7 cellular contexts compared by ENCODE assay signal in genomic region chr17:80833952-80834895, GRCh38.
DNase-seq lines count a peak whose midpoint lies in the region; ATAC-seq lines count a peak whose summit lies in the region.

No MANE protein-coding gene starts in this region.

- peaks cover 61% of the 10 kb centered on the region for H3K4me1 Mint-ChIP-seq in activated CD8-positive, alpha-beta T cell treated with anti-CD3 and anti-CD28 coated beads, Interleukin-2, amount 10 ng/mL, durations not matched to agents 7 days and 5 days (ENCODE audit: low read depth)
- H3K4me1 Mint-ChIP-seq in stimulated activated naive B cell treated with anti-CD40 and anti-IgM and Interleukin-4, amounts not matched to agents 10 μg/mL and 1 μg/mL and 100 μg/mL, for 72 hours, result peaks cover 17 to 32% of the 10 kb centered on the region in 2 donors

- H3K27ac Mint-ChIP-seq in activated CD8-positive, alpha-beta T cell treated with anti-CD3 and anti-CD28 coated beads, Interleukin-2, amount 10 ng/mL, durations not matched to agents 7 days and 5 days, result peak overlapping the region; percentile 96
- no peak overlapping the region for H3K27ac Mint-ChIP-seq in stimulated activated naive B cell treated with anti-CD40 and anti-IgM and Interleukin-4, amounts not matched to agents 10 μg/mL and 1 μg/mL and 100 μg/mL, for 72 hours

- WGBS in GM23248 (ENCODE audit: low coverage in 1 of 2, low lambda C conversion rate in 2 of 2, missing lambda C conversion rate in 2 of 2), 2 experiments, result 12 to 13% methylated on average over 35 to 38 of the region's 42 CpGs

- POLR2A ChIA-PET in activated CD8-positive, alpha-beta T cell treated with anti-CD3 and anti-CD28 coated beads, Interleukin-2, amount 10 ng/mL, durations not matched to agents 7 days and 5 days (lab: Charles Lee), result interaction anchor here (0.7 to 2.2 kb wide), 9 partner anchors 8 to 72 kb away, joined by 3 to 10 read pairs (median 6); no protein-coding TSS in a partner anchor

- H3F3A ChIP-seq in GM23248 (ENCODE audit: insufficient read depth), result peaks cover 37% of the 10 kb centered on the region

- no peak for ATAC-seq in activated CD8-positive, alpha-beta T cell treated with anti-CD3 and anti-CD28 coated beads, Interleukin-2, amount 10 ng/mL, durations not matched to agents 7 days and 5 days
- peak; percentile 29 to 45 for ATAC-seq in left cardiac atrium
- ATAC-seq in stimulated activated naive B cell treated with anti-CD40 and anti-IgM and Interleukin-4, amounts not matched to agents 10 μg/mL and 1 μg/mL and 100 μg/mL, for 72 hours (replicated peaks), result no peak
- ATAC-seq in HG03097 (IDR thresholded peaks at IDR 0.05; ENCODE audit: low FRiP score, unreplicated experiment), result no peak

- no peaks in the 10 kb centered on the region for H3K9me3 Mint-ChIP-seq in activated CD8-positive, alpha-beta T cell treated with anti-CD3 and anti-CD28 coated beads, Interleukin-2, amount 10 ng/mL, durations not matched to agents 7 days and 5 days (ENCODE audit: insufficient read depth)
- no peaks in the 10 kb centered on the region for H3K9me3 Mint-ChIP-seq in stimulated activated naive B cell treated with anti-CD40 and anti-IgM and Interleukin-4, amounts not matched to agents 10 μg/mL and 1 μg/mL and 100 μg/mL, for 72 hours

- in situ Hi-C loops in GM23248 (cut with MboI), result no loop called here

- CTCF ChIA-PET in activated CD8-positive, alpha-beta T cell treated with anti-CD3 and anti-CD28 coated beads, Interleukin-2, amount 10 ng/mL, durations not matched to agents 7 days and 5 days (lab: Charles Lee), result interaction anchor here (1.1 to 2.3 kb wide), 6 partner anchors 8 to 82 kb away, joined by 3 to 15 read pairs (median 11); no protein-coding TSS in a partner anchor

- H4K20me1 ChIP-seq in GM23248 (ENCODE audit: insufficient read depth), result no peaks in the 10 kb centered on the region

- H3K4me2 ChIP-seq in GM23248 (ENCODE audit: unreplicated experiment), result peak overlapping the region; percentile 76

- no peaks in the 10 kb centered on the region for H3K36me3 ChIP-seq in GM23248 (ENCODE audit: low read depth)

- DNase-seq in GM23248 (peak; percentile 97), left cardiac atrium (peak; percentile 46), ecto neural progenitor cell (ENCODE audit: low spot score) (no peak), T-helper 9 cell (no peak)
- DNase-seq in activated CD8-positive, alpha-beta T cell treated with anti-CD3 and anti-CD28 coated beads, Interleukin-2, amount 10 ng/mL, durations not matched to agents 7 days and 5 days, result no peak
- no peak for DNase-seq in stimulated activated naive B cell treated with anti-CD40 and anti-IgM and Interleukin-4, amounts not matched to agents 10 μg/mL and 1 μg/mL and 100 μg/mL, for 72 hours

- no peaks in the 10 kb centered on the region for H3K27me3 Mint-ChIP-seq in activated CD8-positive, alpha-beta T cell treated with anti-CD3 and anti-CD28 coated beads, Interleukin-2, amount 10 ng/mL, durations not matched to agents 7 days and 5 days (ENCODE audit: low read depth)
- no peaks in the 10 kb centered on the region for H3K27me3 Mint-ChIP-seq in stimulated activated naive B cell treated with anti-CD40 and anti-IgM and Interleukin-4, amounts not matched to agents 10 μg/mL and 1 μg/mL and 100 μg/mL, for 72 hours

- peak overlapping the region; percentile 90 for H3K27ac ChIP-seq in GM23248

- H3K9ac ChIP-seq in GM23248, result peak overlapping the region; percentile 84

- intact Hi-C loops in left cardiac atrium (cut with DNase I), result no loop called here

- peak overlapping the region; percentile 83 for H3K4me3 Mint-ChIP-seq in activated CD8-positive, alpha-beta T cell treated with anti-CD3 and anti-CD28 coated beads, Interleukin-2, amount 10 ng/mL, durations not matched to agents 7 days and 5 days
- H3K4me3 Mint-ChIP-seq in stimulated activated naive B cell treated with anti-CD40 and anti-IgM and Interleukin-4, amounts not matched to agents 10 μg/mL and 1 μg/mL and 100 μg/mL, for 72 hours, result peak overlapping the region; percentile 14 to 25

- H3K79me2 ChIP-seq in GM23248 (ENCODE audit: insufficient read depth), result no peaks in the 10 kb centered on the region

- H3K27me3 ChIP-seq in GM23248 (replicated peaks; ENCODE audit: insufficient read depth), result no peaks in the 10 kb centered on the region

- peak overlapping the region; percentile 74 for H3K4me3 ChIP-seq in GM23248

- H2AFZ ChIP-seq in GM23248, result peak overlapping the region; percentile 74

- H3K9me2 ChIP-seq in GM23248 (ENCODE audit: insufficient read depth), result no peaks in the 10 kb centered on the region

- peaks cover 52% of the 10 kb centered on the region for H3K36me3 Mint-ChIP-seq in activated CD8-positive, alpha-beta T cell treated with anti-CD3 and anti-CD28 coated beads, Interleukin-2, amount 10 ng/mL, durations not matched to agents 7 days and 5 days (ENCODE audit: low read depth)
- peaks cover 22 to 34% of the 10 kb centered on the region in 2 donors for H3K36me3 Mint-ChIP-seq in stimulated activated naive B cell treated with anti-CD40 and anti-IgM and Interleukin-4, amounts not matched to agents 10 μg/mL and 1 μg/mL and 100 μg/mL, for 72 hours

- H3K4me1 ChIP-seq in GM23248 (ENCODE audit: insufficient read depth), result peaks cover 28% of the 10 kb centered on the region

- no peaks in the 10 kb centered on the region for H3K9me3 ChIP-seq in GM23248 (ENCODE audit: low read depth)

Comparison
In these comparisons a context has a peak if more than half of its experiments do, and no peak if none do; other contexts are left out.
1. DNase-seq: peak in GM23248 (single experiment) and left cardiac atrium (single experiment); none in activated CD8-positive, alpha-beta T cell treated with anti-CD3 and anti-CD28 coated beads, Interleukin-2, amount 10 ng/mL, durations not matched to agents 7 days and 5 days (single experiment), stimulated activated naive B cell treated with anti-CD40 and anti-IgM and Interleukin-4, amounts not matched to agents 10 μg/mL and 1 μg/mL and 100 μg/mL, for 72 hours (single experiment), ecto neural progenitor cell (single experiment) and T-helper 9 cell (single experiment).
2. ATAC-seq: peak in left cardiac atrium (2 of 2); none in activated CD8-positive, alpha-beta T cell treated with anti-CD3 and anti-CD28 coated beads, Interleukin-2, amount 10 ng/mL, durations not matched to agents 7 days and 5 days (single experiment), stimulated activated naive B cell treated with anti-CD40 and anti-IgM and Interleukin-4, amounts not matched to agents 10 μg/mL and 1 μg/mL and 100 μg/mL, for 72 hours (0 of 2) and HG03097 (single experiment).